ENCODE assay signal across 1 cellular context in genomic region chr6:125986956-125987617, GRCh38.
TF ChIP-seq lines count a peak whose summit lies in the region.

No MANE protein-coding gene starts in this region.

TF ChIP-seq in SK-N-SH treated with all-trans-retinoic acid at 6 μM for 48 hours, 23 proteins besides CTCF, POLR2A, EP300 and RAD21 (continued from another document):
- TF ChIP-seq CSRNP3 (CRISPR knock-in tag; IDR thresholded peaks at IDR 0.05) (no peak), CSDC2 (CRISPR knock-in tag; IDR thresholded peaks at IDR 0.05) (no peak), ZFP30 (CRISPR knock-in tag; IDR thresholded peaks at IDR 0.05) (no peak)
